In the genomic region with DNA sequence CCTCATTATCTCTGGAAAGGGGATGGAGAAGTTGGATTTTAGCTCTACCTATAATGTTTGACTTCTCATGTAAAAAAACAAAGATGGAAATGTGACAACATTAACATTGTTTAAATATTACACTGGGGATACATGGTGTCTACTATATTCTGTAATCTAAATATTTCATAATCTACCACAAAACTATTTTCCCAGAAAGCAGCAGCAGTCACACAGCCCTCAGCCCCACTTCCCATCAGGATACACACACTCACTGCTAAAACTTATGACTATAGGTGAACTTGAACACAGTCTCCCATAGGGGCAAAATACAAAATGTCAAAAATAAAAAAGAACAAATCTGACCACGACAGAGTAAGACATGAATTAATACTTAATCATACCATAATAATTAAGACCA, we compare ENCODE assay signal across 1 cellular context.
TF ChIP-seq lines count a peak whose summit lies in the region.

No MANE protein-coding gene starts in this region.

TF ChIP-seq in IMR-90, 13 proteins besides CTCF, POLR2A, EP300 and RAD21 (continued from another document):
- TF ChIP-seq, protein P1, sequence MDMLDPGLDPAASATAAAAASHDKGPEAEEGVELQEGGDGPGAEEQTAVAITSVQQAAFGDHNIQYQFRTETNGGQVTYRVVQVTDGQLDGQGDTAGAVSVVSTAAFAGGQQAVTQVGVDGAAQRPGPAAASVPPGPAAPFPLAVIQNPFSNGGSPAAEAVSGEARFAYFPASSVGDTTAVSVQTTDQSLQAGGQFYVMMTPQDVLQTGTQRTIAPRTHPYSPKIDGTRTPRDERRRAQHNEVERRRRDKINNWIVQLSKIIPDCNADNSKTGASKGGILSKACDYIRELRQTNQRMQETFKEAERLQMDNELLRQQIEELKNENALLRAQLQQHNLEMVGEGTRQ (IDR thresholded peaks at IDR 0.05; ENCODE audit: low read depth, low read length), result no peak
- TF ChIP-seq RCOR1 (IDR thresholded peaks at IDR 0.05; ENCODE audit: insufficient replicate concordance, low read length) (no peak), MAZ (IDR thresholded peaks at IDR 0.05; ENCODE audit: borderline replicate concordance, low read depth, low read length) (no peak), FOS (IDR thresholded peaks at IDR 0.05; ENCODE audit: low read depth, low read length) (no peak), MXI1 (IDR thresholded peaks at IDR 0.05; ENCODE audit: borderline replicate concordance, low read depth, low read length) (no peak), BHLHE40 (IDR thresholded peaks at IDR 0.05; ENCODE audit: low read depth, low read length) (no peak), CEBPB (IDR thresholded peaks at IDR 0.05; ENCODE audit: low read depth, low read length) (no peak)
- TF ChIP-seq, protein P2, sequence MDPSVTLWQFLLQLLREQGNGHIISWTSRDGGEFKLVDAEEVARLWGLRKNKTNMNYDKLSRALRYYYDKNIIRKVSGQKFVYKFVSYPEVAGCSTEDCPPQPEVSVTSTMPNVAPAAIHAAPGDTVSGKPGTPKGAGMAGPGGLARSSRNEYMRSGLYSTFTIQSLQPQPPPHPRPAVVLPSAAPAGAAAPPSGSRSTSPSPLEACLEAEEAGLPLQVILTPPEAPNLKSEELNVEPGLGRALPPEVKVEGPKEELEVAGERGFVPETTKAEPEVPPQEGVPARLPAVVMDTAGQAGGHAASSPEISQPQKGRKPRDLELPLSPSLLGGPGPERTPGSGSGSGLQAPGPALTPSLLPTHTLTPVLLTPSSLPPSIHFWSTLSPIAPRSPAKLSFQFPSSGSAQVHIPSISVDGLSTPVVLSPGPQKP (IDR thresholded peaks at IDR 0.05; ENCODE audit: borderline replicate concordance, low read depth, low read length), result no peak
